Comparison of ENCODE assay signal across 25 cellular contexts in the genomic region with DNA sequence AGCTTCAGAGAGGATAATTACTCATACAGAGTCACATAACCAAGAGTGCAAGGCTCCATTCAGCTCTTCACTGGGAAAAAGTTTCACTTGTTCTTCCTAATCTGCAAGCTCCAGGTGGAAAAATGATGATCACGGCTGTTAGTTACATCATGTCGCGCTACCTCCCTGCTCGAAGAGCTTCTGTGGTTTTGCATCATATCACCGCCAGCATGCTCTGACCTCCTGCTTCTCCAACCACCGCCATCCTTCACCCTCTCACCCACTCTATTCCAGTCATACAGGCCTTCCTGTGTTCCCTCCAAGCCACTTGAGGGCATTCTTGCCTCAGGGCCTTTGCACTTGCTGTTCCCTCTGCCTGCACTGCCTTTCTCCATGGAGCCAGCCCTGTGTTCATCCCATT.
"Had no signal": no experiment of that assay in that cellular context is flagged by ENCODE, and none has a peak within 500 bp of the region (broad histone marks: within the 10 kb centered on the region; RNA-seq: fewer than 3 reads in every experiment).

No MANE protein-coding gene starts in this region.

- H3K4me3 ChIP-seq: adrenal gland, body of pancreas, coronary artery, dorsolateral prefrontal cortex, gastroesophageal sphincter, hepatocyte, ovary, right lobe of liver, thoracic aorta, vagina had no signal

- H3K4me1 ChIP-seq: body of pancreas, right lobe of liver had no signal

- H3K27ac ChIP-seq: adrenal gland, body of pancreas, coronary artery, dorsolateral prefrontal cortex, gastroesophageal sphincter, hepatocyte, neutrophil, ovary, right lobe of liver, vagina had no signal

- H3K27me3 ChIP-seq: adrenal gland, body of pancreas, dorsolateral prefrontal cortex, gastroesophageal sphincter, hepatocyte, neutrophil, ovary, right lobe of liver, vagina had no signal

- H2AFZ ChIP-seq: hepatocyte had no signal

- H3K36me3 ChIP-seq: adrenal gland, gastroesophageal sphincter, neutrophil, ovary, right lobe of liver, vagina had no signal

- DNase-seq: activated CD4-positive, alpha-beta T cell treated with anti-CD3 and anti-CD28 coated beads for 36 hours; activated CD4-positive, alpha-beta T cell treated with anti-CD3 and anti-CD28 coated beads, Interleukin-2, amount 50 U/mL, for 4 hours; activated CD4-positive, CD25-positive, alpha-beta regulatory T cell; activated CD8-positive, alpha-beta memory T cell treated with anti-CD3 and anti-CD28 coated beads for 24 hours; activated effector memory CD4-positive, alpha-beta T cell treated with Interleukin-2 at 50 U/mL for 16 hours; activated naive CD4-positive, alpha-beta T cell treated with anti-CD3 and anti-CD28 coated beads for 36 hours; activated naive CD8-positive, alpha-beta T cell treated with anti-CD3 and anti-CD28 coated beads for 36 hours; adrenal gland; aorta; body of pancreas; dorsolateral prefrontal cortex; effector memory CD8-positive, alpha-beta T cell; left cardiac atrium; left ventricle myocardium superior; ovary; right lobe of liver; stimulated activated CD4-positive, alpha-beta T cell treated with anti-CD3 and anti-CD28 coated beads, Interleukin-12 subunit alpha, Interleukin-12 subunit beta, amount 100 ng/mL, for 4 hours; stimulated activated CD4-positive, alpha-beta T cell treated with anti-CD3 and anti-CD28 coated beads, Interleukin-4, amount 100 ng/mL, for 1 hour; stimulated activated naive CD8-positive, alpha-beta T cell treated with anti-CD3 and anti-CD28 coated beads, Interleukin-15, Interleukin-2, amounts not matched to agents 100 U/mL and 50 U/mL, for 24 hours had no signal

- H3K4me2 ChIP-seq: hepatocyte had no signal

- ATAC-seq: activated CD4-positive, alpha-beta T cell treated with anti-CD3 and anti-CD28 coated beads for 36 hours; body of pancreas; effector memory CD8-positive, alpha-beta T cell; gastroesophageal sphincter; left cardiac atrium; left ventricle myocardium superior; right lobe of liver; stimulated activated naive CD8-positive, alpha-beta T cell treated with anti-CD3 and anti-CD28 coated beads, Interleukin-15, Interleukin-2, amounts not matched to agents 100 U/mL and 50 U/mL, for 24 hours had no signal

- H3K79me2 ChIP-seq: hepatocyte had no signal

- H3K9me3 ChIP-seq: adrenal gland, body of pancreas, gastroesophageal sphincter, neutrophil, ovary, right lobe of liver, thoracic aorta, vagina had no signal
